ENCODE assay signal across 14 cellular contexts in the genomic region with DNA sequence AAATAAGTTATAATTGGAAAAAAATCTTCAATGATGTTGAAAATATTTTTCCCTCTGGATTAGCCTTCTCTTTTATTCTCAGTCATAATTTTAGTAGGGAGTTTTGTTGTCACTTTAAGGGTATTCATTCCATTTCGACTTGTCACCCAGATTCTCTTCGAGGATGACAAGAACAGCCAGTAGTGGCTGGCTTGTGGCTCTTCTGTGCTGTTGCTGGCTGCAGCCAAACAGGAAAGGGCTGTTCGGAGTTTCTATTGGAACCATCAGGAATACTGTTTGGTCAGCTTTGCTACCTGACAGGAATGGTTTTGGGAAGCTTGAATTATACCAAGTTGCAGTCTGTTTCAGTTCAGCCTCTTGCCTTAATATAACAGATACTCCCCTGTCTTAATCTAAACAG. TPM values are rescaled to one million over a fixed set of nuclear protein-coding genes. Genes with fewer than 3 reads are reported as not detected.
DNase-seq lines count a peak whose midpoint lies in the region; ATAC-seq, FAIRE-seq and TF ChIP-seq lines count a peak whose summit lies in the region.
"Had no signal": no experiment of that assay in that cellular context is flagged by ENCODE, and none has a peak within 500 bp of the region (broad histone marks: within the 10 kb centered on the region; RNA-seq: fewer than 3 reads in every experiment).

No MANE protein-coding gene starts in this region.

- no peaks in the 10 kb centered on the region for H4K20me1 ChIP-seq in GM12878 (ENCODE audit: control insufficient read depth, insufficient read depth)

- H3K4me3 ChIP-seq in GM12878, result no peak overlapping the region

- H3K4me2 ChIP-seq in GM12878 (ENCODE audit: control insufficient read depth, insufficient read depth), result no peak overlapping the region
- H3K4me2 ChIP-seq: KMS-11 had no signal

- H3K27me3 ChIP-seq in GM12878 (replicated peaks in 1 of 2; ENCODE audit: control insufficient read depth in 2 of 2, insufficient read depth in 2 of 2, low read length in 1 of 2), result no peaks in the 10 kb centered on the region

- no peak for TF ChIP-seq CTCF in GM12878 (IDR thresholded peaks at IDR 0.05 in 2 of 3, conservative IDR thresholded peaks at IDR 0.05 in 1 of 3; ENCODE audit: control insufficient read depth in 2 of 3, extremely low read depth in 1 of 3, insufficient read depth in 1 of 3, low read depth in 3 of 3, low read length in 3 of 3)

- RAD21 ChIA-PET in GM12878 (lab: Charles Lee; ENCODE audit: unreplicated experiment), result no interaction called here

- H3K27ac ChIP-seq in GM12878 (ENCODE audit: control insufficient read depth, insufficient read depth) (peak overlapping the region; percentile 52; the same call in 1 of the 2 replicates), temporal lobe (ENCODE audit: low read depth, low read length) (peak overlapping the region; percentile 66)
- H3K27ac ChIP-seq: KMS-11 had no signal

- POLR2A ChIA-PET in GM12878 (lab: Charles Lee), result no interaction called here

- no peak for FAIRE-seq in GM12878 (lab: Jason Lieb, UNC)

- CTCF ChIA-PET in GM12878 (lab: Yijun Ruan, JAX), result interaction anchor here (0.7 kb wide), 1 partner anchor 177 kb away, joined by 3 read pairs; no protein-coding TSS in a partner anchor

- BruUV-seq in GM12878 (replicated peaks; lab: Mats Ljungman, UMichigan), result no TSS peak

- intact Hi-C loops in GM12878 (cut with micrococcal nuclease; ENCODE audit: unreplicated experiment), result no loop called here

- DNase-seq in GM03348 (ENCODE audit: low spot score) (peak; percentile 33), GM12878 (ENCODE audit: low read depth, low spot score) (no peak), medulla oblongata (ENCODE audit: extremely low spot score) (peak; percentile 38), occipital lobe (lab: John Stamatoyannopoulos, UW) (no peak), mesenteric fat pad (ENCODE audit: low spot score) (no peak), NCI-H345 treated with DMSO at 0.1 percent for 48 hours (lab: John Stamatoyannopoulos, UW; ENCODE audit: unreplicated experiment) (no peak)
- DNase-seq: activated CD4-positive, alpha-beta T cell treated with anti-CD3 and anti-CD28 coated beads for 36 hours; amygdala; mesendoderm; NCI-H187; NCI-H69; posterior cingulate gyrus had no signal

- H3K9ac ChIP-seq in GM12878 (ENCODE audit: control insufficient read depth, insufficient read depth, low read length), result no peak overlapping the region
- H3K9ac ChIP-seq: KMS-11 had no signal

- H3K79me2 ChIP-seq in GM12878 (ENCODE audit: control insufficient read depth, insufficient read depth, low read length), result peaks cover 63% of the 10 kb centered on the region

- SMC1A ChIA-PET in GM12878 (lab: Charles Lee; ENCODE audit: uncharacterized antibody, unreplicated experiment), result interaction anchor here (0.9 to 3.0 kb wide), 7 partner anchors 11 to 300 kb away, joined by 3 to 11 read pairs (median 6); no protein-coding TSS in a partner anchor

- in situ Hi-C loops in GM12878 (cut with MboI), result no loop called here

- H3K9me3 ChIP-seq in GM12878 (replicated peaks; ENCODE audit: control insufficient read depth, insufficient read depth, low read length), result no peaks in the 10 kb centered on the region

- H3K36me3 ChIP-seq in GM12878 (ENCODE audit: control insufficient read depth in 2 of 2, insufficient read depth in 2 of 2, low read length in 1 of 2), result peaks cover under 1 to 7% of the 10 kb centered on the region in 2 experiments; a peak in 3 of 4 replicates

- no peak overlapping the region for H2AFZ ChIP-seq in GM12878 (ENCODE audit: control insufficient read depth, low read depth, low read length)

- no peak for TF ChIP-seq POLR2A in GM12878 (IDR thresholded peaks at IDR 0.05; ENCODE audit: low read depth, low read length)

- TF ChIP-seq EP300 in GM12878 (IDR thresholded peaks at IDR 0.05; ENCODE audit: borderline replicate concordance in 1 of 2, control insufficient read depth in 1 of 2, low read depth in 2 of 2, low read length in 2 of 2), result no peak

- WGBS in GM12878 (ENCODE audit: insufficient coverage, insufficient replicate concordance, low lambda C conversion rate, missing lambda C conversion rate), result 90% methylated on average over 3 of the region's 3 CpGs

- no peak for TF ChIP-seq RAD21 in GM12878 (IDR thresholded peaks at IDR 0.05; ENCODE audit: insufficient read depth, low read depth, low read length)

- ATAC-seq in GM12878, result no peak
- ATAC-seq: activated CD4-positive, alpha-beta T cell treated with anti-CD3 and anti-CD28 coated beads for 36 hours had no signal

- H3K4me1 ChIP-seq in GM12878 (ENCODE audit: control insufficient read depth, insufficient read depth, low read length), result peaks cover 57% of the 10 kb centered on the region

TF ChIP-seq in GM12878, 131 proteins besides CTCF, POLR2A, EP300 and RAD21 (continues in another document):
- TF ChIP-seq, protein P1, sequence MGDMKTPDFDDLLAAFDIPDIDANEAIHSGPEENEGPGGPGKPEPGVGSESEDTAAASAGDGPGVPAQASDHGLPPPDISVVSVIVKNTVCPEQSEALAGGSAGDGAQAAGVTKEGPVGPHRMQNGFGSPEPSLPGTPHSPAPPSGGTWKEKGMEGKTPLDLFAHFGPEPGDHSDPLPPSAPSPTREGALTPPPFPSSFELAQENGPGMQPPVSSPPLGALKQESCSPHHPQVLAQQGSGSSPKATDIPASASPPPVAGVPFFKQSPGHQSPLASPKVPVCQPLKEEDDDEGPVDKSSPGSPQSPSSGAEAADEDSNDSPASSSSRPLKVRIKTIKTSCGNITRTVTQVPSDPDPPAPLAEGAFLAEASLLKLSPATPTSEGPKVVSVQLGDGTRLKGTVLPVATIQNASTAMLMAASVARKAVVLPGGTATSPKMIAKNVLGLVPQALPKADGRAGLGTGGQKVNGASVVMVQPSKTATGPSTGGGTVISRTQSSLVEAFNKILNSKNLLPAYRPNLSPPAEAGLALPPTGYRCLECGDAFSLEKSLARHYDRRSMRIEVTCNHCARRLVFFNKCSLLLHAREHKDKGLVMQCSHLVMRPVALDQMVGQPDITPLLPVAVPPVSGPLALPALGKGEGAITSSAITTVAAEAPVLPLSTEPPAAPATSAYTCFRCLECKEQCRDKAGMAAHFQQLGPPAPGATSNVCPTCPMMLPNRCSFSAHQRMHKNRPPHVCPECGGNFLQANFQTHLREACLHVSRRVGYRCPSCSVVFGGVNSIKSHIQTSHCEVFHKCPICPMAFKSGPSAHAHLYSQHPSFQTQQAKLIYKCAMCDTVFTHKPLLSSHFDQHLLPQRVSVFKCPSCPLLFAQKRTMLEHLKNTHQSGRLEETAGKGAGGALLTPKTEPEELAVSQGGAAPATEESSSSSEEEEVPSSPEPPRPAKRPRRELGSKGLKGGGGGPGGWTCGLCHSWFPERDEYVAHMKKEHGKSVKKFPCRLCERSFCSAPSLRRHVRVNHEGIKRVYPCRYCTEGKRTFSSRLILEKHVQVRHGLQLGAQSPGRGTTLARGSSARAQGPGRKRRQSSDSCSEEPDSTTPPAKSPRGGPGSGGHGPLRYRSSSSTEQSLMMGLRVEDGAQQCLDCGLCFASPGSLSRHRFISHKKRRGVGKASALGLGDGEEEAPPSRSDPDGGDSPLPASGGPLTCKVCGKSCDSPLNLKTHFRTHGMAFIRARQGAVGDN (IDR thresholded peaks at IDR 0.05), result no peak
- TF ChIP-seq NRF1 (conservative IDR thresholded peaks at IDR 0.05; ENCODE audit: low read depth, low read length), result no peak
- TF ChIP-seq MTA3 (IDR thresholded peaks at IDR 0.05; ENCODE audit: borderline replicate concordance, low read length), result no peak
- no peak for TF ChIP-seq CHD2 (IDR thresholded peaks at IDR 0.05; ENCODE audit: borderline replicate concordance, low read depth, low read length)
- TF ChIP-seq, protein P2, sequence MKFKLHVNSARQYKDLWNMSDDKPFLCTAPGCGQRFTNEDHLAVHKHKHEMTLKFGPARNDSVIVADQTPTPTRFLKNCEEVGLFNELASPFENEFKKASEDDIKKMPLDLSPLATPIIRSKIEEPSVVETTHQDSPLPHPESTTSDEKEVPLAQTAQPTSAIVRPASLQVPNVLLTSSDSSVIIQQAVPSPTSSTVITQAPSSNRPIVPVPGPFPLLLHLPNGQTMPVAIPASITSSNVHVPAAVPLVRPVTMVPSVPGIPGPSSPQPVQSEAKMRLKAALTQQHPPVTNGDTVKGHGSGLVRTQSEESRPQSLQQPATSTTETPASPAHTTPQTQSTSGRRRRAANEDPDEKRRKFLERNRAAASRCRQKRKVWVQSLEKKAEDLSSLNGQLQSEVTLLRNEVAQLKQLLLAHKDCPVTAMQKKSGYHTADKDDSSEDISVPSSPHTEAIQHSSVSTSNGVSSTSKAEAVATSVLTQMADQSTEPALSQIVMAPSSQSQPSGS (IDR thresholded peaks at IDR 0.05; ENCODE audit: low read length), result no peak
- no peak for TF ChIP-seq RAD51 (IDR thresholded peaks at IDR 0.05)
- no peak for TF ChIP-seq SRF (IDR thresholded peaks at IDR 0.05; ENCODE audit: low read depth in 2 of 2, low read length in 2 of 2)
- no peak for TF ChIP-seq BHLHE40 (IDR thresholded peaks at IDR 0.05; ENCODE audit: borderline replicate concordance in 1 of 2, low read depth in 2 of 2, low read length in 1 of 2)

RNA-seq across cellular contexts. Expression of a gene that starts 41.6 kb away (rescaled TPM):
- 135 and 137 TPM in 2 replicates for total RNA-seq in GM12878 (2013; cell fraction: nucleolus; rRNA removed)
- total RNA-seq in GM12878 (2014; rRNA removed) (54.3 and 54.6 TPM in 2 replicates), GM12878 (2014; rRNA removed; fragmentation: Illumina TruSeq; extraction: Trizol) (53.7 and 54.0 TPM in 2 replicates), GM12878 (2021) (104 and 109 TPM in 2 replicates), temporal lobe (59.7 TPM), occipital lobe (70.3 TPM), mesenteric fat pad (37.5 TPM)
- 32.2 TPM for polyA plus RNA-seq in GM12878 (2011; ENCODE audit: low read depth)
- polyA plus RNA-seq in GM12878 (2011; rRNA removed) (30.1 and 31.5 TPM in 2 replicates), GM12878 (2014; fragmentation: Illumina TruSeq; extraction: Trizol) (55.3 and 58.4 TPM in 2 replicates), GM12878 (2014; fragmentation: Nextera tagmentation; extraction: Ambion mirVana) (1 to 10 TPM; 9.1 to 9.8 TPM), GM12878 (2014; rRNA removed) (40.2 and 40.9 TPM in 2 replicates), GM12878 (2016; fragmentation: Nextera tagmentation; extraction: Ambion mirVana) (1 to 10 TPM; 4.9 to 6.3 TPM)
- 34.4 and 35.9 TPM in 2 replicates for polyA plus RNA-seq in GM12878 (2011; cell fraction: cytosol; rRNA removed)
- 27.6 and 27.9 TPM in 2 replicates for polyA plus RNA-seq in GM12878 (2011; cell fraction: nucleus; rRNA removed)
- polyA plus RNA-seq in GM12878 (2012), result 33.0 and 39.4 TPM in 2 replicates
- 126 and 130 TPM in 2 replicates for polyA minus RNA-seq in GM12878 (2011; rRNA and poly(A)+ RNA removed)
- polyA minus RNA-seq in GM12878 (2011; cell fraction: cytosol; rRNA and poly(A)+ RNA removed), result 31.1 and 35.7 TPM in 2 replicates
- 117 and 129 TPM in 2 replicates for polyA minus RNA-seq in GM12878 (2011; cell fraction: nucleus; rRNA and poly(A)+ RNA removed)

Comparison
In these comparisons a context has a peak if more than half of its experiments do, and no peak if none do; other contexts are left out.
1. DNase-seq: peak in GM03348 (single experiment) and medulla oblongata (single experiment); none in GM12878 (single experiment), occipital lobe (single experiment), mesenteric fat pad (single experiment) and NCI-H345 treated with DMSO at 0.1 percent for 48 hours (single experiment).